Comparison of ENCODE assay signal across 8 cellular contexts in genomic region chr1:154157520-154158306, GRCh38. TPM values are rescaled to one million over a fixed set of nuclear protein-coding genes. Genes with fewer than 3 reads are reported as not detected.
A peak's percentile ranks its signal among the peaks of the same experiment; 100 is the strongest.
DNase-seq lines count a peak whose midpoint lies in the region; ATAC-seq and TF ChIP-seq lines count a peak whose summit lies in the region.

No MANE protein-coding gene starts in this region.

- TF ChIP-seq POLR2A in stomach (IDR thresholded peaks at IDR 0.05), result no peak

- H3K27me3 ChIP-seq in stomach, result no peaks in the 10 kb centered on the region

- intact Hi-C loops in stomach (cut with DNase I; ENCODE audit: low total_unique reads), result no loop called here

- TF ChIP-seq CTCF in GM12864 (IDR thresholded peaks at IDR 0.05; ENCODE audit: low read depth, low read length, missing control alignments) (no peak), RWPE1 (conservative IDR thresholded peaks at IDR 0.05; ENCODE audit: low read depth) (no peak), stomach (IDR thresholded peaks at IDR 0.05) (no peak)

- 36 to 49% (median 47%) methylated on average over 7 of the region's 7 CpGs for WGBS in stomach, 5 donors

- DNase-seq in GM12864 (ENCODE audit: low read depth) (peak; percentile 80), RWPE1 (ENCODE audit: low spot score) (no peak), mucosa of gallbladder (ENCODE audit: low spot score) (peak; percentile 36), stomach (peak; percentile 29), GOT3 (lab: John Stamatoyannopoulos, UW) (no peak)
- DNase-seq in activated naive CD4-positive, alpha-beta T cell treated with Interleukin-2 at 50 U/mL for 16 hours, result peak; percentile 73

- H3K4me1 ChIP-seq in stomach, result peaks cover 8 to 53% (median 27%) of the 10 kb centered on the region in 4 donors

- POLR2A ChIA-PET in RWPE1 (lab: Yijun Ruan, JAX; ENCODE audit: low non-redundant PET), result no interaction called here

- peak overlapping the region; percentile 44 for H3K27ac ChIP-seq in RWPE1
- H3K27ac ChIP-seq in stomach, result peak overlapping the region in 4 of 5 donors; percentile 30 to 65 (median 60)

- ATAC-seq in HG02623 (IDR thresholded peaks at IDR 0.05; ENCODE audit: unreplicated experiment) (peak; percentile 68), HG03354 (IDR thresholded peaks at IDR 0.05; ENCODE audit: poor library complexity, severe bottlenecking, unreplicated experiment) (no peak)

- peaks cover 41 to 78% (median 73%) of the 10 kb centered on the region in 4 donors for H3K36me3 ChIP-seq in stomach

- CTCF ChIA-PET in RWPE1 (lab: Yijun Ruan, JAX), result interaction anchor here (0.7 kb wide), 1 partner anchor 800 kb away, joined by 3 read pairs; no protein-coding TSS in a partner anchor

- no peaks in the 10 kb centered on the region for H3K9me3 ChIP-seq in stomach

- H3K4me3 ChIP-seq in GM12864 (ENCODE audit: low read depth, low read length) (no peak overlapping the region), stomach (no peak overlapping the region)

- no peak for TF ChIP-seq EP300 in stomach (IDR thresholded peaks at IDR 0.05)

RNA-seq across cellular contexts. Expression of gene NUP210L, which starts 2.8 kb away (rescaled TPM):
- total RNA-seq in mucosa of gallbladder (0.06 TPM), stomach (under 1 TPM in 1 of 5 donors, not detected in 4; 0.18 TPM)
- not detected for polyA plus RNA-seq in stomach

RNA-seq across cellular contexts. Expression of gene TPM3, which starts 34.2 kb away (rescaled TPM):
- total RNA-seq in mucosa of gallbladder, result 283 TPM
- total RNA-seq in stomach, result 100 to 1,000 TPM in 4 of 5 donors, 10 to 100 TPM in 1; 32.7 to 293 (median 214) TPM
- 100 to 1,000 TPM; 101 to 364 (median 159) TPM for polyA plus RNA-seq in stomach

RNA-seq across cellular contexts. Expression of gene CFAP141, which starts 48.4 kb away (rescaled TPM):
- total RNA-seq in mucosa of gallbladder (not detected), stomach (not detected)
- not detected for polyA plus RNA-seq in stomach

Comparison
In these comparisons a context has a peak if more than half of its experiments do, and no peak if none do; other contexts are left out.
1. DNase-seq: peak in GM12864 (single experiment), activated naive CD4-positive, alpha-beta T cell treated with Interleukin-2 at 50 U/mL for 16 hours (single experiment), mucosa of gallbladder (single experiment) and stomach (single experiment); none in RWPE1 (single experiment) and GOT3 (single experiment).